22 cellular contexts compared by ENCODE assay signal in the genomic region with DNA sequence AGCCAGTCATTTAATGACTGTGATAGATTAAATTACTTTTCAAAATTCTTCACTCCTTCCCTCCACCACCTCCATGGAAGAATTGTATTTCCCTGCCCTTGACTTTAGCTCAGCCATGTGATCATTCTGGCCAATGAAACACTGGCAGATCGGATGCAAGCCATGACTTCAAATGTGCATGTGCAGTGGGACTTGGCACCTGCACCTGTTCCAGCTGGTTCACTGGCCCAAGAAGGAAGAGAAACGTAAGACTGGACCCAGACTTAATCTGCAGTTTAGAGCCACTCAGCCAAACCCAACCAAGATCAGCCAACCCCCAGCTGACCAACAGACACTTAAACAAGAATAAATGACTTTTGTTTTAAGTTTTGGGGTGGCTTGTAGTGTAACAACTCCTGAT. TPM values are rescaled to one million over a fixed set of nuclear protein-coding genes. Genes with fewer than 3 reads are reported as not detected.
DNase-seq lines count a peak whose midpoint lies in the region; ATAC-seq and TF ChIP-seq lines count a peak whose summit lies in the region.
"Had no signal": no experiment of that assay in that cellular context is flagged by ENCODE, and none has a peak within 500 bp of the region (broad histone marks: within the 10 kb centered on the region; RNA-seq: fewer than 3 reads in every experiment).

No MANE protein-coding gene starts in this region.

- POLR2A ChIA-PET in A673 (lab: Charles Lee; ENCODE audit: low non-redundant PET), result no interaction called here

- no peaks in the 10 kb centered on the region for H3K4me1 ChIP-seq in A673 (ENCODE audit: insufficient read depth, low read length, poor library complexity, severe bottlenecking)

- H3K4me3 ChIP-seq in dorsolateral prefrontal cortex, result no peak overlapping the region
- H3K4me3 ChIP-seq in A673 (ENCODE audit: low read depth, low read length, poor library complexity, severe bottlenecking), result no peak overlapping the region
- H3K4me3 ChIP-seq: esophagus squamous epithelium, ovary, PC-9 had no signal

- no peaks in the 10 kb centered on the region for H3K36me3 ChIP-seq in A673 (ENCODE audit: insufficient read depth, low read length, poor library complexity, severe bottlenecking)
- H3K36me3 ChIP-seq: brain microvascular endothelial cell, esophagus squamous epithelium, ovary had no signal

- intact Hi-C loops in dorsolateral prefrontal cortex (cut with DNase I) (loop anchor here in 1 of 2 donors (10.0 kb wide), 1 partner anchor 618 kb away; no protein-coding TSS in a partner anchor), A673 (cut with micrococcal nuclease; ENCODE audit: unreplicated experiment) (no loop called here)

- no peaks in the 10 kb centered on the region for H3K9me3 ChIP-seq in A673 (ENCODE audit: low read depth, low read length, poor library complexity, severe bottlenecking)
- H3K9me3 ChIP-seq: esophagus squamous epithelium, ovary had no signal

- DNase-seq in NAMALWA (ENCODE audit: low spot score) (peak; percentile 21), dorsolateral prefrontal cortex (no peak), ACHN (no peak), A673 (ENCODE audit: low spot score) (no peak), NCI-H2107 treated with DMSO at 0.1 percent for 48 hours (lab: John Stamatoyannopoulos, UW; ENCODE audit: unreplicated experiment) (no peak), anterior cingulate cortex (lab: John Stamatoyannopoulos, UW) (no peak)
- DNase-seq: activated CD4-positive, alpha-beta memory T cell treated with anti-CD3 and anti-CD28 coated beads, Interleukin-2, amount 10 ng/mL, durations not matched to agents 7 days and 5 days; activated CD8-positive, alpha-beta memory T cell treated with anti-CD3 and anti-CD28 coated beads, Interleukin-2, amount 50 U/mL, for 48 hours; activated naive CD4-positive, alpha-beta T cell treated with anti-CD3 and anti-CD28 coated beads, Interleukin-2, amount 10 ng/mL, durations not matched to agents 7 days and 5 days; brain microvascular endothelial cell; DND-41; esophagus squamous epithelium; foreskin melanocyte; H9; NCI-H1105; NCI-H187 treated with DMSO at 0.1 percent for 48 hours; NCI-H510A treated with DMSO at 0.1 percent for 48 hours; PC-9 had no signal

- TF ChIP-seq CTCF in dorsolateral prefrontal cortex (IDR thresholded peaks at IDR 0.05 in 54 of 56, conservative IDR thresholded peaks at IDR 0.05 in 2 of 56; ENCODE audit: low read depth in 1 of 56, partially characterized antibody in 56 of 56), result no peak
- TF ChIP-seq CTCF in A673 (conservative IDR thresholded peaks at IDR 0.05; ENCODE audit: low read depth, low read length), result no peak

- BruUV-seq in A673 (replicated peaks; lab: Mats Ljungman, UMichigan), result no TSS peak

- H3K27ac ChIP-seq in dorsolateral prefrontal cortex (peak overlapping the region in 54 of 59 donors; percentile 5 to 85 (median 59)), temporal lobe (ENCODE audit: low read depth, low read length) (peak overlapping the region; percentile 41), A673 (ENCODE audit: low read depth, low read length, poor library complexity, severe bottlenecking) (no peak overlapping the region)
- H3K27ac ChIP-seq: brain microvascular endothelial cell, esophagus squamous epithelium, ovary, PC-9 had no signal

- H3K27me3 ChIP-seq in dorsolateral prefrontal cortex (no peaks in the 10 kb centered on the region), A673 (replicated peaks; ENCODE audit: insufficient read depth, low read depth, low read length, poor library complexity) (no peaks in the 10 kb centered on the region)
- H3K27me3 ChIP-seq: brain microvascular endothelial cell, esophagus squamous epithelium, ovary had no signal

- CTCF ChIA-PET in A673 (lab: Charles Lee), result no interaction called here

- ATAC-seq in HG02610 (IDR thresholded peaks at IDR 0.05; ENCODE audit: unreplicated experiment), result peak; percentile 17
- ATAC-seq: stimulated activated memory B cell treated with anti-CD40 and anti-IgM and Interleukin-4, amounts not matched to agents 10 μg/mL and 1 μg/mL and 100 μg/mL, for 72 hours had no signal

- in situ Hi-C loops in ACHN (cut with HindIII; ENCODE audit: low pct_ligation_motif_present, low pct_unique_long_range_greater_than_20kb, low sequenced_read_pairs), result loop anchor here (25.0 kb wide), 1 partner anchor 284 kb away; no protein-coding TSS in a partner anchor

RNA-seq across cellular contexts. Expression of a gene that starts 11.8 kb away (rescaled TPM):
- total RNA-seq in dorsolateral prefrontal cortex, result 10 to 100 TPM; 12.7 to 30.0 (median 19.6) TPM
- total RNA-seq in temporal lobe, result 14.5 TPM
- 24.0 and 26.4 TPM in 2 replicates for total RNA-seq in A673 (2021)

RNA-seq across cellular contexts. Expression of a gene that starts 12.0 kb away (rescaled TPM):
- total RNA-seq in dorsolateral prefrontal cortex, result 10 to 100 TPM; 16.6 to 37.5 (median 26.2) TPM
- 9.8 TPM for total RNA-seq in temporal lobe
- 19.8 and 21.5 TPM in 2 replicates for total RNA-seq in A673 (2021)
